17 cellular contexts compared by ENCODE assay signal in genomic region chr14:98189944-98190343, GRCh38.
DNase-seq lines count a peak whose midpoint lies in the region; ATAC-seq and TF ChIP-seq lines count a peak whose summit lies in the region.
"Had no signal": no experiment of that assay in that cellular context is flagged by ENCODE, and none has a peak within 500 bp of the region (broad histone marks: within the 10 kb centered on the region; RNA-seq: fewer than 3 reads in every experiment).

No MANE protein-coding gene starts in this region.

- H3K27ac Mint-ChIP-seq in CD8-positive, alpha-beta memory T cell: peak overlapping the region; percentile 91 to 99 (median 94)
- H3K27ac Mint-ChIP-seq in activated T-helper 17 cell treated with anti-CD3 and anti-CD28 coated beads, Interleukin-2, amount 50 U/mL, for 72 hours: peak overlapping the region; percentile 96
- H3K27ac Mint-ChIP-seq in naive thymus-derived CD8-positive, alpha-beta T cell: peak overlapping the region; percentile 95 to 100 (median 98)

- no peaks in the 10 kb centered on the region for H3K79me2 ChIP-seq in Karpas-422 (ENCODE audit: low read length)

- no peaks in the 10 kb centered on the region for H3K9me3 Mint-ChIP-seq in CD8-positive, alpha-beta memory T cell
- peaks cover 10% of the 10 kb centered on the region for H3K9me3 Mint-ChIP-seq in activated T-helper 17 cell treated with anti-CD3 and anti-CD28 coated beads, Interleukin-2, amount 50 U/mL, for 72 hours
- no peaks in the 10 kb centered on the region for H3K9me3 Mint-ChIP-seq in naive thymus-derived CD8-positive, alpha-beta T cell
- H3K9me3 Mint-ChIP-seq: neural crest cell had no signal

- H3K9ac ChIP-seq in Karpas-422 (ENCODE audit: low read length): no peak overlapping the region

- no peaks in the 10 kb centered on the region for H3K9me3 ChIP-seq in CD8-positive, alpha-beta memory T cell (ENCODE audit: low read length)
- no peaks in the 10 kb centered on the region for H3K9me3 ChIP-seq in KOPT-K1 (ENCODE audit: insufficient read depth, low read length, poor library complexity, severe bottlenecking)
- peaks cover 12% of the 10 kb centered on the region for H3K9me3 ChIP-seq in Karpas-422 (ENCODE audit: low read length)
- H3K9me3 ChIP-seq in tibial nerve: no peaks in the 10 kb centered on the region
- H3K9me3 ChIP-seq in uterus: no peaks in the 10 kb centered on the region
- H3K9me3 ChIP-seq: Caco-2 had no signal

- CTCF ChIA-PET in CD8-positive, alpha-beta memory T cell (lab: Charles Lee): interaction anchor here (1.0 to 5.6 kb wide), 7 partner anchors 9 to 1076 kb away, joined by 3 to 28 read pairs (median 4); no protein-coding TSS in a partner anchor

- H3K4me3 ChIP-seq in CD8-positive, alpha-beta memory T cell (ENCODE audit: low read length): peak overlapping the region; percentile 14
- H3K4me3 ChIP-seq in Karpas-422 (ENCODE audit: low read length): no peak overlapping the region
- no peak overlapping the region for H3K4me3 ChIP-seq in tibial nerve
- H3K4me3 ChIP-seq in uterus: no peak overlapping the region

- no peak for TF ChIP-seq CTCF in tibial nerve (IDR thresholded peaks at IDR 0.05)
- TF ChIP-seq CTCF in uterus (IDR thresholded peaks at IDR 0.05): no peak

- TF ChIP-seq EP300 in tibial nerve (IDR thresholded peaks at IDR 0.05): no peak

- ATAC-seq in activated T-helper 17 cell treated with anti-CD3 and anti-CD28 coated beads, Interleukin-2, amount 50 U/mL, for 72 hours (replicated peaks): peak; percentile 32
- ATAC-seq in naive thymus-derived CD8-positive, alpha-beta T cell: peak; percentile 12 to 22

- H3K36me3 Mint-ChIP-seq in CD8-positive, alpha-beta memory T cell: no peaks in the 10 kb centered on the region
- peaks cover 7% of the 10 kb centered on the region for H3K36me3 Mint-ChIP-seq in activated T-helper 17 cell treated with anti-CD3 and anti-CD28 coated beads, Interleukin-2, amount 50 U/mL, for 72 hours (ENCODE audit: low read depth)
- H3K36me3 Mint-ChIP-seq in naive thymus-derived CD8-positive, alpha-beta T cell: no peaks in the 10 kb centered on the region

- peaks cover 98% of the 10 kb centered on the region for H3K4me1 ChIP-seq in CD8-positive, alpha-beta memory T cell (ENCODE audit: insufficient read depth, low read length)
- no peaks in the 10 kb centered on the region for H3K4me1 ChIP-seq in Karpas-422 (ENCODE audit: low read length)
- H3K4me1 ChIP-seq in tibial nerve: no peaks in the 10 kb centered on the region
- H3K4me1 ChIP-seq in uterus: no peaks in the 10 kb centered on the region
- H3K4me1 ChIP-seq: Caco-2 had no signal

- no peaks in the 10 kb centered on the region for H3K27me3 Mint-ChIP-seq in CD8-positive, alpha-beta memory T cell
- H3K27me3 Mint-ChIP-seq in activated T-helper 17 cell treated with anti-CD3 and anti-CD28 coated beads, Interleukin-2, amount 50 U/mL, for 72 hours: no peaks in the 10 kb centered on the region
- H3K27me3 Mint-ChIP-seq in naive thymus-derived CD8-positive, alpha-beta T cell: no peaks in the 10 kb centered on the region

- 92 to 94% methylated on average over 1 of the region's 1 CpG for WGBS in tibial nerve, 2 donors

- intact Hi-C loops in uterus (cut with DNase I; ENCODE audit: low total_unique reads): no loop called here

- POLR2A ChIA-PET in CD8-positive, alpha-beta memory T cell (lab: Charles Lee): interaction anchor here (0.9 to 1.2 kb wide), 3 partner anchors 17 to 1082 kb away, joined by 3 to 6 read pairs (median 4); partner anchors contain the start of gene BCL11B
- POLR2A ChIA-PET in naive thymus-derived CD8-positive, alpha-beta T cell (lab: Charles Lee): interaction anchor here (0.6 to 23.8 kb wide), 18 partner anchors 9 to 1078 kb away, joined by 3 to 361 read pairs (median 6); partner anchors contain the start of gene BCL11B

- H3K4me2 ChIP-seq in Karpas-422 (ENCODE audit: low read depth, low read length, poor library complexity, severe bottlenecking): no peak overlapping the region

- no peaks in the 10 kb centered on the region for H3K27me3 ChIP-seq in CD8-positive, alpha-beta memory T cell (ENCODE audit: insufficient read depth, low read length, poor library complexity, severe bottlenecking)
- H3K27me3 ChIP-seq in Karpas-422 (ENCODE audit: low read length) (no peaks in the 10 kb centered on the region), tibial nerve (no peaks in the 10 kb centered on the region), uterus (no peaks in the 10 kb centered on the region)

- H2AFZ ChIP-seq in Karpas-422 (ENCODE audit: low read length): no peak overlapping the region

- H3K27ac ChIP-seq in CD8-positive, alpha-beta memory T cell (ENCODE audit: low read depth, low read length): no peak overlapping the region
- H3K27ac ChIP-seq in KOPT-K1 (ENCODE audit: low read depth, low read length, poor library complexity, severe bottlenecking): peak overlapping the region; percentile 100
- no peak overlapping the region for H3K27ac ChIP-seq in Karpas-422 (ENCODE audit: low read length)
- peak overlapping the region in 1 of 4 donors; percentile 19 for H3K27ac ChIP-seq in tibial nerve
- H3K27ac ChIP-seq in uterus: no peak overlapping the region
- H3K27ac ChIP-seq: HL-60 had no signal

- no peaks in the 10 kb centered on the region for H4K20me1 ChIP-seq in Karpas-422 (ENCODE audit: insufficient read depth, low read depth, low read length)

- no peak for DNase-seq in CD8-positive, alpha-beta memory T cell
- DNase-seq in naive thymus-derived CD8-positive, alpha-beta T cell: no peak
- DNase-seq in Karpas-422 (no peak), tibial nerve (ENCODE audit: low spot score in 2 of 2) (no peak), uterus (no peak)
- no peak for DNase-seq in stimulated activated CD4-positive, alpha-beta T cell treated with anti-CD3 and anti-CD28 coated beads, Interleukin-15, amount 100 ng/mL, for 24 hours
- DNase-seq: amniotic stem cell; Caco-2; IMR-90; NCI-H2171; NCI-H526 treated with DMSO at 0.1 percent for 48 hours; posterior cingulate gyrus; stimulated activated CD4-positive, alpha-beta T cell treated with anti-CD3 and anti-CD28 coated beads, Interleukin-1b, Interleukin-23, amount 100 ng/mL, for 48 hours had no signal

- H3K4me3 Mint-ChIP-seq in CD8-positive, alpha-beta memory T cell: peak overlapping the region; percentile 18 to 86 (median 79)
- peak overlapping the region; percentile 94 for H3K4me3 Mint-ChIP-seq in activated T-helper 17 cell treated with anti-CD3 and anti-CD28 coated beads, Interleukin-2, amount 50 U/mL, for 72 hours
- H3K4me3 Mint-ChIP-seq in naive thymus-derived CD8-positive, alpha-beta T cell: peak overlapping the region; percentile 58 to 85 (median 70)
- H3K4me3 Mint-ChIP-seq: neural crest cell had no signal

- H3K4me1 Mint-ChIP-seq in CD8-positive, alpha-beta memory T cell: peaks cover 92 to 100% (median 99%) of the 10 kb centered on the region in 3 donors
- peaks cover 92% of the 10 kb centered on the region for H3K4me1 Mint-ChIP-seq in activated T-helper 17 cell treated with anti-CD3 and anti-CD28 coated beads, Interleukin-2, amount 50 U/mL, for 72 hours
- H3K4me1 Mint-ChIP-seq in naive thymus-derived CD8-positive, alpha-beta T cell: peaks cover 65 to 99% (median 97%) of the 10 kb centered on the region in 4 donors
- H3K4me1 Mint-ChIP-seq: neural crest cell had no signal

- TF ChIP-seq POLR2A in tibial nerve (IDR thresholded peaks at IDR 0.05): no peak
- TF ChIP-seq POLR2A in uterus (IDR thresholded peaks at IDR 0.05): no peak

- no peaks in the 10 kb centered on the region for H3K9me2 ChIP-seq in Karpas-422 (replicated peaks; ENCODE audit: insufficient read depth, low read length)

- H3K36me3 ChIP-seq in CD8-positive, alpha-beta memory T cell (ENCODE audit: insufficient read depth, low read length): no peaks in the 10 kb centered on the region
- H3K36me3 ChIP-seq in KOPT-K1 (ENCODE audit: insufficient read depth, low read length): no peaks in the 10 kb centered on the region
- no peaks in the 10 kb centered on the region for H3K36me3 ChIP-seq in Karpas-422 (ENCODE audit: insufficient read depth, low read length)
- H3K36me3 ChIP-seq in tibial nerve: no peaks in the 10 kb centered on the region
- no peaks in the 10 kb centered on the region for H3K36me3 ChIP-seq in uterus
